1 cellular context compared by ENCODE assay signal in genomic region chr1:70205437-70206118, GRCh38.
TF ChIP-seq lines count a peak whose summit lies in the region.

Gene LRRC40, minus strand, starts transcription at chr1:70205579. Its CDS starts 39 bp downstream, at chr1:70205540.

TF ChIP-seq in HepG2, 621 proteins besides CTCF, POLR2A, EP300 and RAD21 (continued from another document and continues in another):
- TF ChIP-seq ZNF513 (CRISPR knock-in tag; conservative IDR thresholded peaks at IDR 0.05) (no peak), TIGD3 (CRISPR knock-in tag; IDR thresholded peaks at IDR 0.05; ENCODE audit: borderline replicate concordance) (0 out of 2 replicates have a peak, but pooled peaks have one; percentile 48), RFX5 (IDR thresholded peaks at IDR 0.05; ENCODE audit: low read depth, low read length) (peak; percentile 34; the same call in 1 of the 2 replicates), SCMH1 (CRISPR knock-in tag; IDR thresholded peaks at IDR 0.05; ENCODE audit: borderline replicate concordance) (no peak), PAF1 (CRISPR knock-in tag; IDR thresholded peaks at IDR 0.05) (no peak), ARID2 (CRISPR knock-in tag; IDR thresholded peaks at IDR 0.05; ENCODE audit: borderline replicate concordance) (peak; percentile 93), ISL2 (CRISPR knock-in tag; IDR thresholded peaks at IDR 0.05) (peak; percentile 70), ZNF556 (CRISPR knock-in tag; IDR thresholded peaks at IDR 0.05; ENCODE audit: borderline replicate concordance) (peak; percentile 88; the same call in 1 of the 2 replicates), ZNF670 (CRISPR knock-in tag; IDR thresholded peaks at IDR 0.05; ENCODE audit: borderline replicate concordance) (peak; percentile 76), SATB2 (CRISPR knock-in tag; IDR thresholded peaks at IDR 0.05) (0 out of 2 replicates have a peak, but pooled peaks have one; percentile 15), ZNF468 (CRISPR knock-in tag; IDR thresholded peaks at IDR 0.05) (no peak), ZNF720 (CRISPR knock-in tag; IDR thresholded peaks at IDR 0.05) (peak; percentile 56; the same call in 1 of the 2 replicates), ZNF318 (CRISPR knock-in tag; IDR thresholded peaks at IDR 0.05) (no peak), CBX2 (IDR thresholded peaks at IDR 0.05; ENCODE audit: low read depth, low read length) (no peak), CBX2 (CRISPR knock-in tag; IDR thresholded peaks at IDR 0.05; ENCODE audit: low read depth) (no peak), POLR2AphosphoS5 (IDR thresholded peaks at IDR 0.05; ENCODE audit: low read depth, low read length) (peak; percentile 88), KLF11 (CRISPR knock-in tag; IDR thresholded peaks at IDR 0.05) (peak; percentile 67; the same call in 1 of the 2 replicates), MBD4 (IDR thresholded peaks at IDR 0.05; ENCODE audit: borderline replicate concordance, low read length) (no peak), ZKSCAN8 (CRISPR knock-in tag; IDR thresholded peaks at IDR 0.05; ENCODE audit: borderline replicate concordance) (peak; percentile 72), PLSCR1 (CRISPR knock-in tag; IDR thresholded peaks at IDR 0.05; ENCODE audit: borderline replicate concordance) (0 out of 2 replicates have a peak, but pooled peaks have one; percentile 50), CBX5 (CRISPR knock-in tag; IDR thresholded peaks at IDR 0.05; ENCODE audit: borderline replicate concordance) (peak; percentile 95), IRF2 (CRISPR knock-in tag; IDR thresholded peaks at IDR 0.05) (peak; percentile 97), PITX1 (CRISPR knock-in tag; IDR thresholded peaks at IDR 0.05) (peak; percentile 84), ZGPAT (CRISPR knock-in tag; IDR thresholded peaks at IDR 0.05) (peak; percentile 95), ZNF773 (CRISPR knock-in tag; IDR thresholded peaks at IDR 0.05; ENCODE audit: borderline replicate concordance) (no peak), AKAP8 (CRISPR knock-in tag; IDR thresholded peaks at IDR 0.05) (peak; percentile 77; the same call in 1 of the 2 replicates), GMEB1 (CRISPR knock-in tag; IDR thresholded peaks at IDR 0.05; ENCODE audit: borderline replicate concordance) (peak; percentile 87; the same call in 1 of the 2 replicates), ARNT2 (CRISPR knock-in tag; IDR thresholded peaks at IDR 0.05; ENCODE audit: low read depth) (peak; percentile 81), ZFYVE20 (CRISPR knock-in tag; IDR thresholded peaks at IDR 0.05; ENCODE audit: borderline replicate concordance, low read depth) (0 out of 2 replicates have a peak, but pooled peaks have one; percentile 62), HOXA9 (CRISPR knock-in tag; IDR thresholded peaks at IDR 0.05; ENCODE audit: borderline replicate concordance) (no peak), ATF7 (IDR thresholded peaks at IDR 0.05) (no peak), ATF7 (CRISPR knock-in tag; IDR thresholded peaks at IDR 0.05) (0 out of 2 replicates have a peak, but pooled peaks have one; percentile 49), CHD4 (IDR thresholded peaks at IDR 0.05; ENCODE audit: borderline replicate concordance, low read length) (no peak), ZNF616 (CRISPR knock-in tag; IDR thresholded peaks at IDR 0.05; ENCODE audit: low read depth) (no peak), U2AF2 (IDR thresholded peaks at IDR 0.05; ENCODE audit: low read depth, low read length) (no peak), ZBTB2 (CRISPR knock-in tag; IDR thresholded peaks at IDR 0.05; ENCODE audit: low read depth) (peak; percentile 74), BORCS8-MEF2B (CRISPR knock-in tag; IDR thresholded peaks at IDR 0.05) (peak; percentile 95), FOXJ3 (CRISPR knock-in tag; IDR thresholded peaks at IDR 0.05; ENCODE audit: borderline replicate concordance) (peak; percentile 48; the same call in 1 of the 2 replicates), NRL (CRISPR knock-in tag; IDR thresholded peaks at IDR 0.05; ENCODE audit: borderline replicate concordance) (peak; percentile 93), ZNF33B (CRISPR knock-in tag; IDR thresholded peaks at IDR 0.05) (peak; percentile 82; the same call in 1 of the 2 replicates), ADNP (CRISPR knock-in tag; IDR thresholded peaks at IDR 0.05) (no peak), FOXO4 (CRISPR knock-in tag; conservative IDR thresholded peaks at IDR 0.05) (no peak), KDM5A (IDR thresholded peaks at IDR 0.05; ENCODE audit: borderline replicate concordance, low read length) (peak; percentile 97), MED1 (CRISPR knock-in tag; IDR thresholded peaks at IDR 0.05) (peak; percentile 95), ZNF724P (CRISPR knock-in tag; IDR thresholded peaks at IDR 0.05; ENCODE audit: borderline replicate concordance) (no peak), ZNF709 (CRISPR knock-in tag; IDR thresholded peaks at IDR 0.05) (peak; percentile 58), RFXAP (CRISPR knock-in tag; IDR thresholded peaks at IDR 0.05; ENCODE audit: borderline replicate concordance) (peak; percentile 93), ZNF34 (CRISPR knock-in tag; IDR thresholded peaks at IDR 0.05; ENCODE audit: borderline replicate concordance) (0 out of 2 replicates have a peak, but pooled peaks have one; percentile 68)
